In genomic region chr10:71837085-71837827, GRCh38 we compare ENCODE assay signal across 8 cellular contexts. TPM values are rescaled to one million over a fixed set of nuclear protein-coding genes. Genes with fewer than 3 reads are reported as not detected.
A peak's percentile ranks its signal among the peaks of the same experiment; 100 is the strongest.
DNase-seq lines count a peak whose midpoint lies in the region; ATAC-seq and TF ChIP-seq lines count a peak whose summit lies in the region.

No MANE protein-coding gene starts in this region.

- H3K9me3 Mint-ChIP-seq in naive B cell, result no peaks in the 10 kb centered on the region

- TF ChIP-seq CTCF in LNCaP clone FGC (IDR thresholded peaks at IDR 0.05; ENCODE audit: control insufficient read depth, extremely low read depth, insufficient read depth) (peak; percentile 22; the same call in 1 of the 2 replicates), coronary artery (IDR thresholded peaks at IDR 0.05) (no peak)

- H3K36me3 Mint-ChIP-seq in naive B cell, result peaks cover 0 to 5% of the 10 kb centered on the region in 2 donors

- no peak overlapping the region for H3K9ac ChIP-seq in BLaER1

- peaks cover 28% of the 10 kb centered on the region for H3K36me3 ChIP-seq in BLaER1

- H3K27ac ChIP-seq in BLaER1 (no peak overlapping the region), coronary artery (peak overlapping the region; percentile 68 to 90)

- no peaks in the 10 kb centered on the region for H3K9me3 ChIP-seq in BLaER1

- peak overlapping the region; percentile 10 to 94 (median 84) for H3K4me3 Mint-ChIP-seq in naive B cell

- H3K27me3 ChIP-seq in BLaER1, result peaks cover 9% of the 10 kb centered on the region; the same call in 1 of the 2 replicates

- H3K27ac Mint-ChIP-seq in naive B cell, result peak overlapping the region; percentile 69 to 100 (median 99)

- DNase-seq in LNCaP clone FGC (ENCODE audit: low read depth) (no peak), coronary artery (ENCODE audit: low spot score) (no peak), naive B cell (no peak), T1000 (lab: John Stamatoyannopoulos, UW) (no peak)

- no peaks in the 10 kb centered on the region for H3K27me3 Mint-ChIP-seq in naive B cell

- H3K4me2 ChIP-seq in BLaER1, result peak overlapping the region; percentile 87

- peaks cover 100% of the 10 kb centered on the region for H4K20me1 ChIP-seq in BLaER1

- H3K4me3 ChIP-seq in BLaER1 (0 out of 2 replicates have a peak overlapping the region, but pooled peaks have one; percentile 21), LNCaP clone FGC (ENCODE audit: low read depth, low read length) (no peak overlapping the region), coronary artery (peak overlapping the region; percentile 11)

- H3K4me1 ChIP-seq in BLaER1, result peaks cover 93% of the 10 kb centered on the region

- peaks cover 52 to 95% (median 95%) of the 10 kb centered on the region in 3 donors for H3K4me1 Mint-ChIP-seq in naive B cell

- no peak for ATAC-seq in naive B cell (ENCODE audit: low read depth in 2 of 2)
- ATAC-seq in GM21717 (IDR thresholded peaks at IDR 0.05; ENCODE audit: unreplicated experiment), result no peak
- ATAC-seq in GM19467 (IDR thresholded peaks at IDR 0.05; ENCODE audit: unreplicated experiment), result no peak
- no peak for ATAC-seq in GM19023 (IDR thresholded peaks at IDR 0.05; ENCODE audit: unreplicated experiment)

RNA-seq across cellular contexts. Expression of gene PSAP, which starts 13.8 kb away (rescaled TPM):
- polyA plus RNA-seq in naive B cell (ENCODE audit: low read depth in 6 of 6), result 100 to 1,000 TPM; 476 to 761 (median 550) TPM
